ENCODE assay signal across 21 cellular contexts in genomic region chr20:51004305-51004727, GRCh38. TPM values are rescaled to one million over a fixed set of nuclear protein-coding genes. Genes with fewer than 3 reads are reported as not detected.
"Had no signal": no experiment of that assay in that cellular context is flagged by ENCODE, and none has a peak within 500 bp of the region (broad histone marks: within the 10 kb centered on the region; RNA-seq: fewer than 3 reads in every experiment).

No MANE protein-coding gene starts in this region.

- H3K36me3 ChIP-seq: esophagus squamous epithelium, right lobe of liver, tibial nerve had no signal

- H3K4me1 Mint-ChIP-seq: stimulated activated memory B cell treated with anti-CD40 and anti-IgM and Interleukin-4, amounts not matched to agents 10 μg/mL and 1 μg/mL and 100 μg/mL, for 72 hours had no signal

- H2AFZ ChIP-seq: parathyroid adenoma had no signal

- H3K9me3 ChIP-seq: esophagus squamous epithelium, psoas muscle, right lobe of liver, tibial nerve had no signal

- H3K4me1 ChIP-seq: esophagus squamous epithelium, parathyroid adenoma, psoas muscle, right lobe of liver had no signal

- H3K27me3 ChIP-seq: right lobe of liver, tibial nerve had no signal

- ATAC-seq: left cardiac atrium; left ventricle myocardium superior; psoas muscle; stimulated activated memory B cell treated with anti-CD40 and anti-IgM and Interleukin-4, amounts not matched to agents 10 μg/mL and 1 μg/mL and 100 μg/mL, for 72 hours had no signal

- H3K4me3 ChIP-seq: esophagus squamous epithelium, lung, psoas muscle, right lobe of liver, tibial nerve had no signal

- H3K27ac ChIP-seq: epithelial cell of prostate, esophagus squamous epithelium, parathyroid adenoma, psoas muscle, right lobe of liver had no signal

- H3K27ac Mint-ChIP-seq: nephron; stimulated activated memory B cell treated with anti-CD40 and anti-IgM and Interleukin-4, amounts not matched to agents 10 μg/mL and 1 μg/mL and 100 μg/mL, for 72 hours; stimulated activated naive CD8-positive, alpha-beta T cell treated with anti-CD3 and anti-CD28 coated beads, Interleukin-15, Interleukin-2, amounts not matched to agents 100 ng/mL and 50 ng/mL, for 24 hours had no signal

- H3K9ac ChIP-seq: parathyroid adenoma had no signal

- H3K36me3 Mint-ChIP-seq: stimulated activated memory B cell treated with anti-CD40 and anti-IgM and Interleukin-4, amounts not matched to agents 10 μg/mL and 1 μg/mL and 100 μg/mL, for 72 hours had no signal

- FAIRE-seq: kidney had no signal

- H3K9me3 Mint-ChIP-seq: naive B cell; nephron; stimulated activated memory B cell treated with anti-CD40 and anti-IgM and Interleukin-4, amounts not matched to agents 10 μg/mL and 1 μg/mL and 100 μg/mL, for 72 hours; stimulated activated naive CD8-positive, alpha-beta T cell treated with anti-CD3 and anti-CD28 coated beads, Interleukin-15, Interleukin-2, amounts not matched to agents 100 ng/mL and 50 ng/mL, for 24 hours had no signal

- H3K4me3 Mint-ChIP-seq: nephron; stimulated activated memory B cell treated with anti-CD40 and anti-IgM and Interleukin-4, amounts not matched to agents 10 μg/mL and 1 μg/mL and 100 μg/mL, for 72 hours; stimulated activated naive CD8-positive, alpha-beta T cell treated with anti-CD3 and anti-CD28 coated beads, Interleukin-15, Interleukin-2, amounts not matched to agents 100 ng/mL and 50 ng/mL, for 24 hours had no signal

- DNase-seq: effector memory CD4-positive, alpha-beta T cell; esophagus squamous epithelium; foreskin fibroblast; kidney; left cardiac atrium; left ventricle myocardium superior; mesenchymal stem cell; naive B cell; psoas muscle; retina; right lobe of liver; stimulated activated CD4-positive, alpha-beta T cell treated with anti-CD3 and anti-CD28 coated beads, Interleukin-15, amount 100 ng/mL, for 24 hours; stimulated activated CD4-positive, alpha-beta T cell treated with anti-CD3 and anti-CD28 coated beads, Interleukin-1b, Interleukin-23, amount 100 ng/mL, for 48 hours; stimulated activated CD4-positive, alpha-beta T cell treated with anti-CD3 and anti-CD28 coated beads, Interleukin-4, amount 100 ng/mL, for 24 hours had no signal

- H3K79me2 ChIP-seq: parathyroid adenoma had no signal

RNA-seq across cellular contexts. Expression of gene KCNG1, which starts 18.6 kb away (rescaled TPM):
- total RNA-seq: psoas muscle had no signal
